In the genomic region with DNA sequence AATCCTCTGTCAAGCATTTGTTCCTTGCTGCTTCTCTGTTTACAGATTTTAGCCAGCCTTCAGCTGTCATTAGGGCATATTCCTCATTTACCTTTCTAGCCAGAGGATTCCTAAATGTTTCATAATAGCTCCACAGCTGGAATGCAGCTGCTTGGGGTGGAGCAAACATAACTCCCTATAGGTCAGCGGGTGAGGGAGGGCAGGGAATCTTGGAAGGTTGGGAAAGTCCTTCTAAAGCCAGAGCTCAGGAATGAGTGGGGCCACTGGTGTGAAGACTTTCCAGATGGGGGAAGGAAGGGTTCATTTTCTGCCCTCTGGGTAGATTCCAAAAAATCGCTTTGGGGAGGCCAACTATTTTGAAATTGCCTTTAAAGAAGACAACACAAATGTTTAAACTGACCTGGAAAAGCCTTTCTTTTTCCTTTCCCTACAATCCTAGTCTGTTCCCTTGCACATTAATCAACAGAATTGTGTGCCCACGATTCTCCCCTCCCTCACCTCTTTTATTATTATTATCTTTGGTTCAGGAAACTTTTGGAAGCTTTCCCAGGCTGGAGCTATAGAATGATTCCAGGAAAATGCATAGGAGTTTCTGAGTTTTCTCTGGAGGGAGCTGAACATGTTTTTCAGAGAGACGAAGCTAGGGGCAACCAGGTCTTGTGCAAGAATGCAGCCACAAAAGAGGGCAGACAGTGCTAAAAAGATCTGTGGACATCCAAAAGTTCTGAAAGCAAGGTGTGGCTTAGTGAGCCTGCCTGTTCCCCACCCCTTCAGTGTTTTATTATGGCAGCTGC, we compare ENCODE assay signal across 9 cellular contexts. TPM values are rescaled to one million over a fixed set of nuclear protein-coding genes. Genes with fewer than 3 reads are reported as not detected.
A peak's percentile ranks its signal among the peaks of the same experiment; 100 is the strongest.
DNase-seq lines count a peak whose midpoint lies in the region; ATAC-seq, FAIRE-seq and TF ChIP-seq lines count a peak whose summit lies in the region.
"Had no signal": no experiment of that assay in that cellular context is flagged by ENCODE, and none has a peak within 500 bp of the region (broad histone marks: within the 10 kb centered on the region; RNA-seq: fewer than 3 reads in every experiment).

No MANE protein-coding gene starts in this region.

- peak overlapping the region; percentile 57 to 78; a peak in 3 of 4 replicates for H3K9ac ChIP-seq in K562 (ENCODE audit: insufficient read depth in 1 of 2, low read depth in 2 of 2, low read length in 2 of 2)
- no peak overlapping the region; the same call in 1 of the 2 replicates for H3K9ac ChIP-seq in iPS-20b (ENCODE audit: low read depth, low read length)

- H3K27me3 Mint-ChIP-seq in GM23338 (ENCODE audit: insufficient read depth, low read depth, poor library complexity): peaks cover 16% of the 10 kb centered on the region

- H3K4me3 ChIP-seq in GM23338 (no peak overlapping the region), K562 (no peak overlapping the region), iPS-20b (ENCODE audit: low read length) (0 out of 2 replicates have a peak overlapping the region, but pooled peaks have one; percentile 17), skin epidermis (no peak overlapping the region)

- H3K27ac ChIP-seq in GM23338 (ENCODE audit: low read depth) (peak overlapping the region; percentile 76; the same call in 1 of the 2 replicates), K562 (ENCODE audit: extremely low read depth, low read depth, low read length) (peak overlapping the region; percentile 92; the same call in 1 of the 3 replicates), iPS-20b (ENCODE audit: low read length) (no peak overlapping the region), skin epidermis (peak overlapping the region in 20 of 21 experiments; percentile 61 to 100 (median 86))

- H3K4me2 ChIP-seq in GM23338: peak overlapping the region; percentile 46
- H3K4me2 ChIP-seq in K562 (ENCODE audit: insufficient read depth, low read length): no peak overlapping the region; the same call in 1 of the 2 replicates

- H3K9me3 ChIP-seq in K562 (replicated peaks; ENCODE audit: control insufficient read depth, insufficient read depth, low read depth, low read length) (no peaks in the 10 kb centered on the region), iPS-20b (ENCODE audit: insufficient read depth, low read depth, low read length) (no peaks in the 10 kb centered on the region)

- H3K79me2 ChIP-seq in GM23338 (replicated peaks; ENCODE audit: insufficient read depth) (no peaks in the 10 kb centered on the region), K562 (ENCODE audit: control insufficient read depth, insufficient read depth, low read length) (no peaks in the 10 kb centered on the region)

- intact Hi-C loops in K562 (cut with micrococcal nuclease): loop anchor here (5.0 kb wide), 1 partner anchor 83 kb away; no protein-coding TSS in a partner anchor

- TF ChIP-seq CTCF in GM23338 (conservative IDR thresholded peaks at IDR 0.05; ENCODE audit: low read depth in 2 of 2) (no peak), K562 (IDR thresholded peaks at IDR 0.05 in 2 of 3, conservative IDR thresholded peaks at IDR 0.05 in 1 of 3; ENCODE audit: insufficient read depth in 2 of 3, low read depth in 1 of 3, low read length in 3 of 3) (no peak)

- H2AFZ ChIP-seq in GM23338 (peak overlapping the region; percentile 63; the same call in 1 of the 2 replicates), K562 (ENCODE audit: low read depth, low read length) (peak overlapping the region; percentile 93)

- H3K9me1 ChIP-seq in K562 (ENCODE audit: control insufficient read depth, insufficient read depth, low read length): no peaks in the 10 kb centered on the region

- peaks cover 55% of the 10 kb centered on the region for H3K4me1 ChIP-seq in GM23338 (ENCODE audit: insufficient read depth)
- H3K4me1 ChIP-seq in K562 (replicated peaks in 1 of 2; ENCODE audit: control insufficient read depth in 2 of 2, insufficient read depth in 2 of 2, low read length in 2 of 2): peaks cover 48 to 63% of the 10 kb centered on the region in 2 experiments
- peaks cover 51% of the 10 kb centered on the region for H3K4me1 ChIP-seq in iPS-20b (ENCODE audit: insufficient read depth, low read length)

- no peaks in the 10 kb centered on the region for H3K9me2 ChIP-seq in GM23338 (ENCODE audit: insufficient read depth)

- no peaks in the 10 kb centered on the region for H3K36me3 Mint-ChIP-seq in GM23338 (ENCODE audit: low read depth)

- 22% methylated on average over 3 of the region's 4 CpGs for WGBS in K562 (ENCODE audit: insufficient coverage, low coverage, missing lambda C conversion rate)

- peaks cover 52% of the 10 kb centered on the region for H3K4me1 Mint-ChIP-seq in GM23338

- no TSS peak for BruUV-seq in K562 (replicated peaks; lab: Mats Ljungman, UMichigan)

- no peak overlapping the region for H3K27ac Mint-ChIP-seq in GM23338

- H3K27me3 ChIP-seq in GM23338 (ENCODE audit: insufficient read depth): no peaks in the 10 kb centered on the region
- no peaks in the 10 kb centered on the region for H3K27me3 ChIP-seq in K562 (ENCODE audit: control insufficient read depth in 2 of 2, insufficient read depth in 2 of 2, low read length in 2 of 2)
- H3K27me3 ChIP-seq in iPS-20b (ENCODE audit: insufficient read depth, low read length): no peaks in the 10 kb centered on the region

- H3K4me3 Mint-ChIP-seq in GM23338: no peak overlapping the region; the same call in 2 of the 3 replicates

- TF ChIP-seq EP300 in K562 (IDR thresholded peaks at IDR 0.05; ENCODE audit: low read length): no peak

- CTCF ChIA-PET in K562 (lab: Yijun Ruan, JAX; ENCODE audit: low intra/inter-chr PET ratio): interaction anchor here (0.6 kb wide), 1 partner anchor 20 kb away, joined by 3 read pairs; no protein-coding TSS in a partner anchor

- H3K36me3 ChIP-seq in GM23338 (ENCODE audit: insufficient read depth) (no peaks in the 10 kb centered on the region), K562 (ENCODE audit: control insufficient read depth, insufficient read depth, low read length) (no peaks in the 10 kb centered on the region), iPS-20b (ENCODE audit: insufficient read depth, low read depth, low read length) (no peaks in the 10 kb centered on the region)

- H4K20me1 ChIP-seq in GM23338 (replicated peaks; ENCODE audit: insufficient read depth) (no peaks in the 10 kb centered on the region), K562 (replicated peaks; ENCODE audit: control insufficient read depth, insufficient read depth, low read length) (no peaks in the 10 kb centered on the region)

- POLR2A ChIA-PET in K562 (lab: Yijun Ruan, JAX): interaction anchor here (0.6 to 2.2 kb wide), 7 partner anchors 13 to 1669 kb away, joined by 3 to 6 read pairs (median 3); no protein-coding TSS in a partner anchor

- TF ChIP-seq RAD21 in K562 (CRISPR knock-in tag; conservative IDR thresholded peaks at IDR 0.05 in 1 of 2, IDR thresholded peaks at IDR 0.05 in 1 of 2): no peak

- H3F3A ChIP-seq in GM23338 (replicated peaks; ENCODE audit: low read depth): peaks cover 27% of the 10 kb centered on the region; the same call in 1 of the 2 replicates

- peak; percentile 54 for DNase-seq in GM23338 (ENCODE audit: low spot score)
- no peak for DNase-seq in K562 (ENCODE audit: extremely low read depth in 1 of 4, low spot score in 3 of 4)
- no peak for DNase-seq in mucosa of gallbladder (ENCODE audit: low spot score)
- DNase-seq in COLO668 (lab: John Stamatoyannopoulos, UW; ENCODE audit: unreplicated experiment): no peak
- DNase-seq: NCI-H1417 treated with DMSO at 0.1 percent for 48 hours had no signal

- peak; percentile 54 for FAIRE-seq in K562 (lab: Jason Lieb, UNC)

- no peaks in the 10 kb centered on the region for H3K9me3 Mint-ChIP-seq in GM23338

- TF ChIP-seq POLR2A in K562 (conservative IDR thresholded peaks at IDR 0.05): no peak

- ATAC-seq in GM23338 (peak; percentile 25), K562 (no peak), HG02981 (IDR thresholded peaks at IDR 0.05; ENCODE audit: unreplicated experiment) (no peak), HG02870 (IDR thresholded peaks at IDR 0.05; ENCODE audit: unreplicated experiment) (no peak)

- in situ Hi-C loops in K562 (cut with MboI): no loop called here

RNA-seq across cellular contexts. Expression of gene IRF2BPL, which starts 16.5 kb away (rescaled TPM):
- total RNA-seq in GM23338 (2014; rRNA removed; shearing (Covaris generic)): 97.8 and 119 TPM in 2 replicates
- polyA plus RNA-seq in GM23338 (2016; fragmentation: Nextera tagmentation; extraction: Ambion mirVana) (11.2 and 13.2 TPM in 2 replicates), K562 (2011; rRNA removed) (1.3 and 2.8 TPM in 2 replicates), K562 (2014; fragmentation: Illumina TruSeq; extraction: Trizol) (2.5 and 3.6 TPM in 2 replicates), K562 (2014; fragmentation: Nextera tagmentation; extraction: Ambion mirVana) (under 1 TPM; 0.52 to 0.75 TPM), K562 (2014; rRNA removed) (6.5 and 6.9 TPM in 2 replicates)
- total RNA-seq in K562 (2011; cell fraction: chromatin; rRNA removed; ENCODE audit: low replicate concordance): 1.8 and 3.8 TPM in 2 replicates
- 5.5 and 6.5 TPM in 2 replicates for total RNA-seq in K562 (2011; cell fraction: nucleolus; rRNA removed)
- total RNA-seq in K562 (2011; cell fraction: nucleoplasm; rRNA removed): 2.5 and 3.7 TPM in 2 replicates
- total RNA-seq in K562 (2014; rRNA removed) (14.4 and 18.2 TPM in 2 replicates), K562 (2014; rRNA removed; fragmentation: Illumina TruSeq; extraction: Trizol) (2.4 and 2.5 TPM in 2 replicates), K562 (2015; rRNA removed; fragmentation: Illumina TruSeq; extraction: Trizol) (4.2 and 5.1 TPM in 2 replicates), K562 (2021) (21.6 and 22.1 TPM in 2 replicates), mucosa of gallbladder (70.9 TPM)
- 1.7 and 4.5 TPM in 2 replicates for polyA plus RNA-seq in K562 (2011; cell fraction: cytosol; rRNA removed)
- polyA plus RNA-seq in K562 (2011; cell fraction: nucleus; rRNA removed): 3.2 and 4.7 TPM in 2 replicates
- polyA plus RNA-seq in K562 (2012): 16.8 and 19.2 TPM in 2 replicates
- polyA minus RNA-seq in K562 (2011; rRNA and poly(A)+ RNA removed): 2.2 TPM in 2 replicates
- 6.6 and 10.5 TPM in 2 replicates for polyA minus RNA-seq in K562 (2011; cell fraction: cytosol; rRNA and poly(A)+ RNA removed)
- 3.1 and 5.6 TPM in 2 replicates for polyA minus RNA-seq in K562 (2011; cell fraction: nucleus; rRNA and poly(A)+ RNA removed)

RNA-seq across cellular contexts. Expression of gene CIPC, which starts 53.1 kb away (rescaled TPM):
- total RNA-seq in GM23338 (2014; rRNA removed; shearing (Covaris generic)): 33.7 and 36.9 TPM in 2 replicates
- polyA plus RNA-seq in GM23338 (2016; fragmentation: Nextera tagmentation; extraction: Ambion mirVana): 7.3 and 8.1 TPM in 2 replicates
- 10.6 and 18.5 TPM in 2 replicates for total RNA-seq in K562 (2011; cell fraction: chromatin; rRNA removed; ENCODE audit: low replicate concordance)
- total RNA-seq in K562 (2011; cell fraction: nucleolus; rRNA removed): 9.2 and 11.6 TPM in 2 replicates
- 15.0 and 19.5 TPM in 2 replicates for total RNA-seq in K562 (2011; cell fraction: nucleoplasm; rRNA removed)
- total RNA-seq in K562 (2014; rRNA removed): 8.5 and 11.1 TPM in 2 replicates
- 11.5 and 12.1 TPM in 2 replicates for total RNA-seq in K562 (2014; rRNA removed; fragmentation: Illumina TruSeq; extraction: Trizol)
- 11.1 and 11.9 TPM in 2 replicates for total RNA-seq in K562 (2015; rRNA removed; fragmentation: Illumina TruSeq; extraction: Trizol)
- 10.7 and 14.4 TPM in 2 replicates for total RNA-seq in K562 (2021)
- 15.3 and 16.9 TPM in 2 replicates for polyA plus RNA-seq in K562 (2011; rRNA removed)
- polyA plus RNA-seq in K562 (2011; cell fraction: cytosol; rRNA removed): 9.1 and 10.5 TPM in 2 replicates
- polyA plus RNA-seq in K562 (2011; cell fraction: nucleus; rRNA removed): 14.3 and 15.5 TPM in 2 replicates
- polyA plus RNA-seq in K562 (2012): 5.6 and 8.3 TPM in 2 replicates
- polyA plus RNA-seq in K562 (2014; fragmentation: Illumina TruSeq; extraction: Trizol): 9.6 and 11.4 TPM in 2 replicates
- polyA plus RNA-seq in K562 (2014; fragmentation: Nextera tagmentation; extraction: Ambion mirVana): 1 to 10 TPM; 5.0 to 6.5 TPM
- 9.0 and 10.8 TPM in 2 replicates for polyA plus RNA-seq in K562 (2014; rRNA removed)
- polyA minus RNA-seq in K562 (2011; rRNA and poly(A)+ RNA removed): 13.3 and 14.9 TPM in 2 replicates
- polyA minus RNA-seq in K562 (2011; cell fraction: cytosol; rRNA and poly(A)+ RNA removed): 5.8 and 11.6 TPM in 2 replicates
- 7.7 and 8.3 TPM in 2 replicates for polyA minus RNA-seq in K562 (2011; cell fraction: nucleus; rRNA and poly(A)+ RNA removed)
- 31.2 TPM for total RNA-seq in mucosa of gallbladder
